In the genomic region with DNA sequence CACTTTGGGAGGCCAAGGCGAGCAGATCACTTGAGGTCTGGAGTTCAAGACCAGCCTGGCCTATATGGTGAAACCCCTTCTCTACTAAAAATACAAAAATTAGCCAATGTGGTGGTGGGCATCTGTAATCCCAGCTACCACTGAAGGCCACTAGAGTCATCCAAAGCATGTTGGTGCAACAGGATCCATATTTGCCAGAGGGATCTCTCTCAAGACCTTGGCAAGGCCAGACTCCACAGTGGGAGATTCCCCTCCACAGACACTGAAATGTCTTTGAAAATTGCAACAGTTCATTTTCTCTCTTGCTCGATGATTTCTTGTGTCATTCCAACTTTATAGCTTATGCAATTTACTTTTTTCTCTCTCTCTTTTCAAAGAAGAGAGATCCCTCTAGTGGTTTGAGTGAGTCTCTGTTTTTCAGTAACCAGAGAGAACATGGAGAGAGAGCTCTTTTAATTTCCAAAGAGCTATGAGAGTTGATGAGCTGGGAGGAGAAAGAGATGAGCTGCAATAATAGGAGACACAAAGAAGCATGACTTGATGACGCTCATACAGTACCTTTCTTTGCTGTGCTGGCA, we compare ENCODE assay signal across 9 cellular contexts.
DNase-seq lines count a peak whose midpoint lies in the region; ATAC-seq and TF ChIP-seq lines count a peak whose summit lies in the region.
"Had no signal": no experiment of that assay in that cellular context is flagged by ENCODE, and none has a peak within 500 bp of the region (broad histone marks: within the 10 kb centered on the region; RNA-seq: fewer than 3 reads in every experiment).

No MANE protein-coding gene starts in this region.

- POLR2A ChIA-PET in activated naive CD8-positive, alpha-beta T cell treated with anti-CD3 and anti-CD28 coated beads, Interleukin-2, amount 10 ng/mL, durations not matched to agents 7 days and 5 days (lab: Charles Lee), result interaction anchor here (1.0 kb wide), 1 partner anchor 488 kb away, joined by 4 read pairs; a partner anchor contains a TSS
- POLR2A ChIA-PET in RWPE1 (lab: Yijun Ruan, JAX; ENCODE audit: low non-redundant PET), result no interaction called here

- DNase-seq in activated naive CD8-positive, alpha-beta T cell treated with anti-CD3 and anti-CD28 coated beads, Interleukin-2, amount 10 ng/mL, durations not matched to agents 7 days and 5 days, result no peak
- DNase-seq in activated naive CD8-positive, alpha-beta T cell treated with anti-CD3 and anti-CD28 coated beads for 36 hours, result no peak
- DNase-seq in RWPE1 (ENCODE audit: low spot score), result peak; percentile 15
- DNase-seq in fibroblast of villous mesenchyme (ENCODE audit: low read depth), result peak; percentile 17
- no peak for DNase-seq in upper lobe of right lung
- no peak for DNase-seq in mesothelial cell of epicardium (ENCODE audit: low spot score in 2 of 2, unreplicated experiment in 2 of 2)
- no peak for DNase-seq in NCI-H2171 treated with DMSO at 0.1 percent for 48 hours (lab: John Stamatoyannopoulos, UW)
- DNase-seq: left cardiac atrium had no signal

- no peaks in the 10 kb centered on the region for H3K9me3 ChIP-seq in upper lobe of right lung

- no peaks in the 10 kb centered on the region for H3K27me3 ChIP-seq in upper lobe of right lung

- peaks cover 5% of the 10 kb centered on the region for H3K9me3 Mint-ChIP-seq in activated naive CD8-positive, alpha-beta T cell treated with anti-CD3 and anti-CD28 coated beads, Interleukin-2, amount 10 ng/mL, durations not matched to agents 7 days and 5 days
- H3K9me3 Mint-ChIP-seq in activated naive CD8-positive, alpha-beta T cell treated with anti-CD3 and anti-CD28 coated beads for 36 hours, result peaks cover 1% of the 10 kb centered on the region
- H3K9me3 Mint-ChIP-seq in mesothelial cell of epicardium, result peaks cover 32% of the 10 kb centered on the region

- peak; percentile 38 for TF ChIP-seq CTCF in RWPE1 (conservative IDR thresholded peaks at IDR 0.05; ENCODE audit: low read depth)
- TF ChIP-seq CTCF in fibroblast of villous mesenchyme (IDR thresholded peaks at IDR 0.05; ENCODE audit: insufficient read depth, low read depth, low read length), result peak; percentile 58
- TF ChIP-seq CTCF in upper lobe of right lung (IDR thresholded peaks at IDR 0.05), result peak; percentile 51
- TF ChIP-seq CTCF in mesothelial cell of epicardium (IDR thresholded peaks at IDR 0.05; ENCODE audit: unreplicated experiment), result no peak

- no peaks in the 10 kb centered on the region for H3K36me3 Mint-ChIP-seq in activated naive CD8-positive, alpha-beta T cell treated with anti-CD3 and anti-CD28 coated beads, Interleukin-2, amount 10 ng/mL, durations not matched to agents 7 days and 5 days
- H3K36me3 Mint-ChIP-seq in activated naive CD8-positive, alpha-beta T cell treated with anti-CD3 and anti-CD28 coated beads for 36 hours, result no peaks in the 10 kb centered on the region
- H3K36me3 Mint-ChIP-seq in mesothelial cell of epicardium, result peaks cover 3% of the 10 kb centered on the region

- no peak overlapping the region for H3K4me3 Mint-ChIP-seq in activated naive CD8-positive, alpha-beta T cell treated with anti-CD3 and anti-CD28 coated beads, Interleukin-2, amount 10 ng/mL, durations not matched to agents 7 days and 5 days
- H3K4me3 Mint-ChIP-seq in activated naive CD8-positive, alpha-beta T cell treated with anti-CD3 and anti-CD28 coated beads for 36 hours, result no peak overlapping the region
- no peak overlapping the region for H3K4me3 Mint-ChIP-seq in mesothelial cell of epicardium

- intact Hi-C loops in upper lobe of right lung (cut with DNase I), result no loop called here

- CTCF ChIA-PET in RWPE1 (lab: Yijun Ruan, JAX), result interaction anchor here (0.5 to 1.3 kb wide), 10 partner anchors 9 to 1342 kb away, joined by 3 to 7 read pairs (median 3); a partner anchor contains a TSS

- peaks cover 6% of the 10 kb centered on the region for H3K4me1 Mint-ChIP-seq in activated naive CD8-positive, alpha-beta T cell treated with anti-CD3 and anti-CD28 coated beads, Interleukin-2, amount 10 ng/mL, durations not matched to agents 7 days and 5 days
- H3K4me1 Mint-ChIP-seq in activated naive CD8-positive, alpha-beta T cell treated with anti-CD3 and anti-CD28 coated beads for 36 hours, result peaks cover 12% of the 10 kb centered on the region
- peaks cover 2% of the 10 kb centered on the region for H3K4me1 Mint-ChIP-seq in mesothelial cell of epicardium

- H3K27me3 Mint-ChIP-seq in activated naive CD8-positive, alpha-beta T cell treated with anti-CD3 and anti-CD28 coated beads, Interleukin-2, amount 10 ng/mL, durations not matched to agents 7 days and 5 days, result peaks cover 2% of the 10 kb centered on the region
- H3K27me3 Mint-ChIP-seq in activated naive CD8-positive, alpha-beta T cell treated with anti-CD3 and anti-CD28 coated beads for 36 hours, result no peaks in the 10 kb centered on the region
- H3K27me3 Mint-ChIP-seq in mesothelial cell of epicardium (ENCODE audit: low read depth), result no peaks in the 10 kb centered on the region

- H3K4me3 ChIP-seq in fibroblast of villous mesenchyme (ENCODE audit: low read depth, low read length) (no peak overlapping the region), upper lobe of right lung (no peak overlapping the region)

- peak overlapping the region; percentile 31 for H3K27ac Mint-ChIP-seq in activated naive CD8-positive, alpha-beta T cell treated with anti-CD3 and anti-CD28 coated beads, Interleukin-2, amount 10 ng/mL, durations not matched to agents 7 days and 5 days
- no peak overlapping the region for H3K27ac Mint-ChIP-seq in activated naive CD8-positive, alpha-beta T cell treated with anti-CD3 and anti-CD28 coated beads for 36 hours
- H3K27ac Mint-ChIP-seq in mesothelial cell of epicardium, result no peak overlapping the region

- no peaks in the 10 kb centered on the region for H3K36me3 ChIP-seq in upper lobe of right lung

- H3K4me1 ChIP-seq in upper lobe of right lung, result no peaks in the 10 kb centered on the region

- no peak for ATAC-seq in activated naive CD8-positive, alpha-beta T cell treated with anti-CD3 and anti-CD28 coated beads, Interleukin-2, amount 10 ng/mL, durations not matched to agents 7 days and 5 days (ENCODE audit: low read depth)
- ATAC-seq in upper lobe of right lung, result peak; percentile 64
- ATAC-seq in GM19452 (IDR thresholded peaks at IDR 0.05; ENCODE audit: unreplicated experiment), result no peak

- no peak overlapping the region for H3K27ac ChIP-seq in RWPE1
- no peak overlapping the region for H3K27ac ChIP-seq in upper lobe of right lung

Comparison
In these comparisons a context has a peak if more than half of its experiments do, and no peak if none do; other contexts are left out.
1. DNase-seq: peak in RWPE1 (single experiment) and fibroblast of villous mesenchyme (single experiment); none in activated naive CD8-positive, alpha-beta T cell treated with anti-CD3 and anti-CD28 coated beads, Interleukin-2, amount 10 ng/mL, durations not matched to agents 7 days and 5 days (single experiment), activated naive CD8-positive, alpha-beta T cell treated with anti-CD3 and anti-CD28 coated beads for 36 hours (single experiment), upper lobe of right lung (single experiment), mesothelial cell of epicardium (0 of 2) and NCI-H2171 treated with DMSO at 0.1 percent for 48 hours (single experiment).